ENCODE assay signal across 9 cellular contexts in genomic region chr1:19113362-19114092, GRCh38.
DNase-seq lines count a peak whose midpoint lies in the region; ATAC-seq, FAIRE-seq and TF ChIP-seq lines count a peak whose summit lies in the region.
"Had no signal": no experiment of that assay in that cellular context is flagged by ENCODE, and none has a peak within 500 bp of the region (broad histone marks: within the 10 kb centered on the region; RNA-seq: fewer than 3 reads in every experiment).

No MANE protein-coding gene starts in this region.

- H4K20me1 ChIP-seq in PC-9 (ENCODE audit: insufficient read depth) = no peaks in the 10 kb centered on the region
- H4K20me1 ChIP-seq in astrocyte (ENCODE audit: insufficient read depth, low read length) = peaks cover 24% of the 10 kb centered on the region

- DNase-seq in AG10803 (ENCODE audit: low read depth) = peak; percentile 24
- DNase-seq in PC-9 = peak; percentile 36 to 63
- no peak for DNase-seq in astrocyte (ENCODE audit: low read depth)
- no peak for DNase-seq in left lung
- DNase-seq in COLO829 (ENCODE audit: low spot score) = no peak
- no peak for DNase-seq in SIG-M5 treated with dmso at 0.1 percent for 504 hours (lab: John Stamatoyannopoulos, UW; ENCODE audit: unreplicated experiment)
- DNase-seq in activated gamma-delta T cell (lab: John Stamatoyannopoulos, UW) = no peak

- H3K27ac Mint-ChIP-seq in astrocyte (ENCODE audit: unreplicated experiment) = no peak overlapping the region
- H3K27ac Mint-ChIP-seq: stimulated activated naive CD8-positive, alpha-beta T cell treated with anti-CD3 and anti-CD28 coated beads, Interleukin-15, Interleukin-2, amounts not matched to agents 100 ng/mL and 50 ng/mL, for 24 hours had no signal

- H3K36me3 Mint-ChIP-seq in astrocyte (ENCODE audit: low read depth, unreplicated experiment) = peaks cover 27% of the 10 kb centered on the region

- H3K27me3 ChIP-seq in PC-9 (ENCODE audit: insufficient read depth, low read depth) = no peaks in the 10 kb centered on the region
- H3K27me3 ChIP-seq in astrocyte (ENCODE audit: insufficient read depth, low read length) = no peaks in the 10 kb centered on the region
- H3K27me3 ChIP-seq in left lung = no peaks in the 10 kb centered on the region

- no peak overlapping the region for H3K4me3 Mint-ChIP-seq in astrocyte (ENCODE audit: unreplicated experiment)
- H3K4me3 Mint-ChIP-seq: stimulated activated naive CD8-positive, alpha-beta T cell treated with anti-CD3 and anti-CD28 coated beads, Interleukin-15, Interleukin-2, amounts not matched to agents 100 ng/mL and 50 ng/mL, for 24 hours had no signal

- H3K9me3 ChIP-seq in PC-9 (ENCODE audit: insufficient read depth, low read depth) (no peaks in the 10 kb centered on the region), astrocyte (ENCODE audit: insufficient read depth, low read depth, low read length) (no peaks in the 10 kb centered on the region), left lung (no peaks in the 10 kb centered on the region)

- H3K9me2 ChIP-seq in PC-9 (ENCODE audit: insufficient read depth) = no peaks in the 10 kb centered on the region

- no peaks in the 10 kb centered on the region for H3K4me1 Mint-ChIP-seq in astrocyte (ENCODE audit: low read depth, unreplicated experiment)

- H3K4me2 ChIP-seq in PC-9 (no peak overlapping the region), astrocyte (ENCODE audit: low read length) (no peak overlapping the region)

- H3K27ac ChIP-seq in PC-9 = no peak overlapping the region
- H3K27ac ChIP-seq in astrocyte (ENCODE audit: low read depth, low read length) = no peak overlapping the region
- H3K27ac ChIP-seq in left lung = no peak overlapping the region

- H3K4me3 ChIP-seq in AG10803 (ENCODE audit: low read length) (no peak overlapping the region), GM12875 (ENCODE audit: low read depth, low read length) (no peak overlapping the region), PC-9 (no peak overlapping the region), astrocyte (ENCODE audit: insufficient read depth, low read depth, low read length) (no peak overlapping the region), left lung (no peak overlapping the region)

- H3K79me2 ChIP-seq in PC-9 (ENCODE audit: low read depth) (no peaks in the 10 kb centered on the region), astrocyte (ENCODE audit: insufficient read depth, low read length) (no peaks in the 10 kb centered on the region)

- peak; percentile 55 for ATAC-seq in left lung

- H3F3A ChIP-seq in PC-9 (ENCODE audit: insufficient read depth, low read depth) = no peaks in the 10 kb centered on the region

- CTCF ChIA-PET in PC-9 (lab: Charles Lee) = interaction anchor here (0.5 to 0.8 kb wide), 2 partner anchors 104 to 207 kb away, joined by 3 to 5 read pairs; no protein-coding TSS in a partner anchor

- TF ChIP-seq CTCF in AG10803 (conservative IDR thresholded peaks at IDR 0.05; ENCODE audit: low read length) = peak; percentile 54
- peak; percentile 73 for TF ChIP-seq CTCF in GM12875 (IDR thresholded peaks at IDR 0.05; ENCODE audit: borderline replicate concordance, insufficient read depth, low read depth, low read length)
- TF ChIP-seq CTCF in PC-9 (conservative IDR thresholded peaks at IDR 0.05) = peak; percentile 54
- peak; percentile 37 for TF ChIP-seq CTCF in astrocyte (IDR thresholded peaks at IDR 0.05; ENCODE audit: insufficient read depth, low read depth, low read length)
- TF ChIP-seq CTCF in left lung (IDR thresholded peaks at IDR 0.05) = no peak

- H3K27me3 Mint-ChIP-seq in astrocyte (ENCODE audit: low read depth, unreplicated experiment) = no peaks in the 10 kb centered on the region
- H3K27me3 Mint-ChIP-seq: stimulated activated naive CD8-positive, alpha-beta T cell treated with anti-CD3 and anti-CD28 coated beads, Interleukin-15, Interleukin-2, amounts not matched to agents 100 ng/mL and 50 ng/mL, for 24 hours had no signal

- FAIRE-seq in astrocyte (lab: Jason Lieb, UNC) = no peak

- H3K9me3 Mint-ChIP-seq in astrocyte (ENCODE audit: unreplicated experiment) = no peaks in the 10 kb centered on the region
- H3K9me3 Mint-ChIP-seq: stimulated activated naive CD8-positive, alpha-beta T cell treated with anti-CD3 and anti-CD28 coated beads, Interleukin-15, Interleukin-2, amounts not matched to agents 100 ng/mL and 50 ng/mL, for 24 hours had no signal

- H3K36me3 ChIP-seq in PC-9 (ENCODE audit: low read depth) = peaks cover 14% of the 10 kb centered on the region; the same call in 1 of the 2 replicates
- H3K36me3 ChIP-seq in astrocyte (ENCODE audit: insufficient read depth, low read length) = peaks cover 85% of the 10 kb centered on the region
- peaks cover 5 to 100% of the 10 kb centered on the region in 2 donors for H3K36me3 ChIP-seq in left lung

- intact Hi-C loops in PC-9 (cut with micrococcal nuclease; ENCODE audit: unreplicated experiment) (loop anchor here (1.0 kb wide), 1 partner anchor 229 kb away; no protein-coding TSS in a partner anchor), left lung (cut with DNase I) (no loop called here)

- no peak overlapping the region for H3K9ac ChIP-seq in astrocyte (ENCODE audit: low read length)

- H2AFZ ChIP-seq in PC-9 = no peak overlapping the region
- H2AFZ ChIP-seq in astrocyte (ENCODE audit: low read depth, low read length) = no peak overlapping the region

- no TSS peak for BruUV-seq in PC-9 (replicated peaks; lab: Mats Ljungman, UMichigan)

- H3K4me1 ChIP-seq in PC-9 (replicated peaks; ENCODE audit: insufficient read depth) = no peaks in the 10 kb centered on the region
- no peaks in the 10 kb centered on the region for H3K4me1 ChIP-seq in astrocyte (ENCODE audit: insufficient read depth, low read length)
- no peaks in the 10 kb centered on the region for H3K4me1 ChIP-seq in left lung

- POLR2A ChIA-PET in PC-9 (lab: Charles Lee; ENCODE audit: unreplicated experiment) = interaction anchor here (0.6 kb wide), 1 partner anchor 26 kb away, joined by 4 read pairs; no protein-coding TSS in a partner anchor

Comparison
In these comparisons a context has a peak if more than half of its experiments do, and no peak if none do; other contexts are left out.
1. DNase-seq: peak in AG10803 (single experiment) and PC-9 (2 of 2); none in astrocyte (single experiment), left lung (0 of 2), COLO829 (single experiment), SIG-M5 treated with dmso at 0.1 percent for 504 hours (single experiment) and activated gamma-delta T cell (single experiment).
2. CTCF ChIP-seq: peak in AG10803 (single experiment), GM12875 (single experiment), PC-9 (single experiment) and astrocyte (single experiment); none in left lung (0 of 2).